In genomic region chr5:140734354-140734753, GRCh38 we compare ENCODE assay signal across 12 cellular contexts. TPM values are rescaled to one million over a fixed set of nuclear protein-coding genes. Genes with fewer than 3 reads are reported as not detected.
DNase-seq lines count a peak whose midpoint lies in the region; TF ChIP-seq lines count a peak whose summit lies in the region.
"Had no signal": no experiment of that assay in that cellular context is flagged by ENCODE, and none has a peak within 500 bp of the region (broad histone marks: within the 10 kb centered on the region; RNA-seq: fewer than 3 reads in every experiment).

No MANE protein-coding gene starts in this region.

- DNase-seq in GM23248 (peak; percentile 34), OCI-M1 (lab: John Stamatoyannopoulos, UW) (peak; percentile 24), epithelial cell of esophagus (ENCODE audit: low read depth) (peak; percentile 10), progenitor cell of endocrine pancreas (ENCODE audit: low spot score, unreplicated experiment) (no peak), NCI-H345 treated with DMSO at 0.1 percent for 48 hours (lab: John Stamatoyannopoulos, UW; ENCODE audit: unreplicated experiment) (no peak), kidney glomerular epithelial cell (lab: John Stamatoyannopoulos, UW) (no peak), GM13977 (ENCODE audit: low spot score) (no peak)
- no peak for DNase-seq in stimulated activated naive CD4-positive, alpha-beta T cell treated with Interleukin-2 at 50 U/mL for 16 hours (lab: John Stamatoyannopoulos, UW)
- DNase-seq: hippocampal formation, Karpas-422 had no signal

- no peaks in the 10 kb centered on the region for H3F3A ChIP-seq in GM23248 (ENCODE audit: insufficient read depth)

- no peaks in the 10 kb centered on the region for H3K4me1 ChIP-seq in GM23248 (ENCODE audit: insufficient read depth)

- H3K9me3 Mint-ChIP-seq in progenitor cell of endocrine pancreas (ENCODE audit: low read depth) = no peaks in the 10 kb centered on the region

- H3K4me3 ChIP-seq in GM23248 = no peak overlapping the region
- H3K4me3 ChIP-seq in epithelial cell of esophagus (ENCODE audit: low read length) = no peak overlapping the region

- H3K36me3 ChIP-seq in GM23248 (ENCODE audit: low read depth) = no peaks in the 10 kb centered on the region

- in situ Hi-C loops in GM23248 (cut with MboI) (no loop called here), GM13977 (cut with MboI; ENCODE audit: low pct_unique_long_range_greater_than_20kb, low sequenced_read_pairs, unreplicated experiment) (no loop called here)

- 34 to 46% methylated on average over 7 of the region's 7 CpGs for WGBS in GM23248 (ENCODE audit: low coverage in 1 of 2, low lambda C conversion rate in 2 of 2, missing lambda C conversion rate in 2 of 2), 2 experiments

- no peak overlapping the region for H3K4me3 Mint-ChIP-seq in progenitor cell of endocrine pancreas (ENCODE audit: low read depth)

- H3K9me3 ChIP-seq in GM23248 (ENCODE audit: low read depth) = no peaks in the 10 kb centered on the region

- no peak overlapping the region for H3K27ac ChIP-seq in GM23248

- no peak overlapping the region for H3K27ac Mint-ChIP-seq in progenitor cell of endocrine pancreas

- H3K27me3 Mint-ChIP-seq in progenitor cell of endocrine pancreas = peaks cover 26% of the 10 kb centered on the region

- no peaks in the 10 kb centered on the region for H4K20me1 ChIP-seq in GM23248 (ENCODE audit: insufficient read depth)

- no peaks in the 10 kb centered on the region for H3K79me2 ChIP-seq in GM23248 (ENCODE audit: insufficient read depth)

- H3K9ac ChIP-seq in GM23248 = no peak overlapping the region

- H3K36me3 Mint-ChIP-seq in progenitor cell of endocrine pancreas (ENCODE audit: insufficient read depth) = no peaks in the 10 kb centered on the region

- no peaks in the 10 kb centered on the region for H3K4me1 Mint-ChIP-seq in progenitor cell of endocrine pancreas (ENCODE audit: low read depth)

- TF ChIP-seq CTCF in epithelial cell of esophagus (IDR thresholded peaks at IDR 0.05; ENCODE audit: insufficient read depth, low read depth, low read length, missing control alignments) (peak; percentile 27), progenitor cell of endocrine pancreas (IDR thresholded peaks at IDR 0.05; ENCODE audit: unreplicated experiment) (peak; percentile 39), GM13977 (IDR thresholded peaks at IDR 0.05; ENCODE audit: extremely low read depth, insufficient read depth, missing control alignments) (no peak)

- H3K4me2 ChIP-seq in GM23248 (ENCODE audit: unreplicated experiment) = no peak overlapping the region

- H3K27me3 ChIP-seq in GM23248 (replicated peaks; ENCODE audit: insufficient read depth) = no peaks in the 10 kb centered on the region; the same call in 1 of the 2 replicates

- H3K9me2 ChIP-seq in GM23248 (ENCODE audit: insufficient read depth) = no peaks in the 10 kb centered on the region

- H2AFZ ChIP-seq in GM23248 = no peak overlapping the region

RNA-seq across cellular contexts. Expression of gene ZMAT2, which starts 34.1 kb away (rescaled TPM):
- total RNA-seq in GM23248 (2014; rRNA removed; shearing (Covaris generic)) = 43.1 TPM in 2 replicates
- 34.7 and 36.3 TPM in 2 replicates for polyA plus RNA-seq in GM23248 (2016; fragmentation: Nextera tagmentation; extraction: Ambion mirVana)
- 67.6 and 67.7 TPM in 2 replicates for total RNA-seq in progenitor cell of endocrine pancreas

RNA-seq across cellular contexts. Expression of gene HARS2, which starts 43.1 kb away (rescaled TPM):
- 29.7 and 32.8 TPM in 2 replicates for total RNA-seq in GM23248 (2014; rRNA removed; shearing (Covaris generic))
- polyA plus RNA-seq in GM23248 (2016; fragmentation: Nextera tagmentation; extraction: Ambion mirVana) = 20.7 and 23.3 TPM in 2 replicates
- 44.7 and 47.5 TPM in 2 replicates for total RNA-seq in progenitor cell of endocrine pancreas

RNA-seq across cellular contexts. Expression of gene HARS1, which starts 43.2 kb away (rescaled TPM):
- 75.7 and 85.0 TPM in 2 replicates for total RNA-seq in GM23248 (2014; rRNA removed; shearing (Covaris generic))
- 92.5 and 97.6 TPM in 2 replicates for polyA plus RNA-seq in GM23248 (2016; fragmentation: Nextera tagmentation; extraction: Ambion mirVana)
- 77.7 and 78.9 TPM in 2 replicates for total RNA-seq in progenitor cell of endocrine pancreas

RNA-seq across cellular contexts. Expression of gene PCDHA1, which starts 51.6 kb away (rescaled TPM):
- not detected in 2 replicates for total RNA-seq in GM23248 (2014; rRNA removed; shearing (Covaris generic))
- polyA plus RNA-seq in GM23248 (2016; fragmentation: Nextera tagmentation; extraction: Ambion mirVana) = not detected in 2 replicates
- not detected in 2 replicates for total RNA-seq in progenitor cell of endocrine pancreas
- total RNA-seq: activated CD8-positive, alpha-beta memory T cell treated with anti-CD3 and anti-CD28 coated beads for 36 hours; astrocyte had no signal

Comparison
In these comparisons a context has a peak if more than half of its experiments do, and no peak if none do; other contexts are left out.
1. DNase-seq: peak in GM23248 (single experiment), OCI-M1 (single experiment) and epithelial cell of esophagus (single experiment); none in progenitor cell of endocrine pancreas (single experiment), stimulated activated naive CD4-positive, alpha-beta T cell treated with Interleukin-2 at 50 U/mL for 16 hours (single experiment), NCI-H345 treated with DMSO at 0.1 percent for 48 hours (single experiment), kidney glomerular epithelial cell (single experiment) and GM13977 (single experiment).